ENCODE assay signal across 17 cellular contexts in the genomic region with DNA sequence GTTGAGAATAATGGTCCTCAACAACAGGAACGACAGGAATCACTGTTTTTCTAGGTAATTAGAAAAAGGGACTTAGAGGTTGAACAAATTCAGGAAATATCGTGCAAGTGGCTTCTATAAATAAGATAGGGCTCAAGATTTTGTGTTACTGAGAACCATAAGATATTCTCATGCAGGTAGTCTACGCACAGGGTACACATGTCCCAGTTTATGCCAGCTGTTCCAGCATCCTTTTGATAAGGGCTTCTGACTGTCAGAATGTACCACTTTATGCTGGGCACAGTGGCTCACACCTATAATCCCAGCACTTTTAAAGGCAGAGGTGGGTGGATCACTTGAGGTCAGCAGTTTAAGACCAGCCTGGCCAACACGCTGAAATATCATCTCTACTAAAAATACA. TPM values are rescaled to one million over a fixed set of nuclear protein-coding genes. Genes with fewer than 3 reads are reported as not detected.
A peak's percentile ranks its signal among the peaks of the same experiment; 100 is the strongest.
DNase-seq lines count a peak whose midpoint lies in the region; ATAC-seq, FAIRE-seq and TF ChIP-seq lines count a peak whose summit lies in the region.
"Had no signal": no experiment of that assay in that cellular context is flagged by ENCODE, and none has a peak within 500 bp of the region (broad histone marks: within the 10 kb centered on the region; RNA-seq: fewer than 3 reads in every experiment).

No MANE protein-coding gene starts in this region.

- H3K36me3 Mint-ChIP-seq in activated CD4-positive, alpha-beta memory T cell treated with anti-CD3 and anti-CD28 coated beads, Interleukin-2, amount 10 ng/mL, durations not matched to agents 7 days and 5 days (ENCODE audit: low read depth), result peaks cover 49% of the 10 kb centered on the region

- CTCF ChIA-PET in HepG2 (lab: Yijun Ruan, JAX; ENCODE audit: low intra/inter-chr PET ratio, low total read pairs), result no interaction called here
- CTCF ChIA-PET in GM12878 (lab: Yijun Ruan, JAX), result interaction anchor here (0.6 to 1.0 kb wide), 2 partner anchors 15 to 17 kb away, joined by 4 read pairs; no protein-coding TSS in a partner anchor
- CTCF ChIA-PET in activated CD4-positive, alpha-beta memory T cell treated with anti-CD3 and anti-CD28 coated beads, Interleukin-2, amount 10 ng/mL, durations not matched to agents 7 days and 5 days (lab: Charles Lee), result interaction anchor here (1.0 to 1.2 kb wide), 2 partner anchors 17 to 49 kb away, joined by 3 to 4 read pairs; no protein-coding TSS in a partner anchor

- H3K27ac ChIP-seq in HepG2 (ENCODE audit: extremely low read length, insufficient read depth, low read length) (no peak overlapping the region), right lobe of liver (no peak overlapping the region), GM12878 (ENCODE audit: control insufficient read depth, insufficient read depth) (no peak overlapping the region)
- H3K27ac ChIP-seq: BLaER1 treated with 17β-estradiol and CSF1 and Interleukin-3, amounts not matched to agents 10 nM and 100 nM had no signal

- H3K4me1 ChIP-seq in HepG2 (ENCODE audit: insufficient read depth, low read length), result no peaks in the 10 kb centered on the region
- no peaks in the 10 kb centered on the region for H3K4me1 ChIP-seq in right lobe of liver
- no peaks in the 10 kb centered on the region for H3K4me1 ChIP-seq in GM12878 (ENCODE audit: control insufficient read depth, insufficient read depth, low read length)
- H3K4me1 ChIP-seq: BLaER1 treated with 17β-estradiol and CSF1 and Interleukin-3, amounts not matched to agents 10 nM and 100 nM had no signal

- ATAC-seq in HepG2, result peak; percentile 51
- ATAC-seq in right lobe of liver, result no peak
- ATAC-seq in GM12878, result no peak
- ATAC-seq: CD8-positive, alpha-beta T cell had no signal

- no peaks in the 10 kb centered on the region for H3K79me2 ChIP-seq in HepG2 (ENCODE audit: insufficient read depth, low read length)
- peaks cover 6% of the 10 kb centered on the region for H3K79me2 ChIP-seq in GM12878 (ENCODE audit: control insufficient read depth, insufficient read depth, low read length)

- BruUV-seq in HepG2 (replicated peaks; lab: Mats Ljungman, UMichigan) (no TSS peak), GM12878 (replicated peaks; lab: Mats Ljungman, UMichigan) (no TSS peak)

- POLR2A ChIA-PET in HepG2 (lab: Yijun Ruan, JAX) (no interaction called here), GM12878 (lab: Charles Lee) (no interaction called here)
- POLR2A ChIA-PET in activated CD4-positive, alpha-beta memory T cell treated with anti-CD3 and anti-CD28 coated beads, Interleukin-2, amount 10 ng/mL, durations not matched to agents 7 days and 5 days (lab: Charles Lee), result no interaction called here

- TF ChIP-seq EP300 in HepG2 (IDR thresholded peaks at IDR 0.05; ENCODE audit: low read depth in 2 of 2, low read length in 2 of 2), result no peak
- no peak for TF ChIP-seq EP300 in HepG2 (CRISPR knock-in tag; IDR thresholded peaks at IDR 0.05; ENCODE audit: borderline replicate concordance)
- TF ChIP-seq EP300 in GM12878 (IDR thresholded peaks at IDR 0.05; ENCODE audit: borderline replicate concordance in 1 of 2, control insufficient read depth in 1 of 2, low read depth in 2 of 2, low read length in 2 of 2), result no peak

- H3K27me3 ChIP-seq in HepG2 (ENCODE audit: control insufficient read depth in 1 of 2, insufficient read depth in 2 of 2, low read length in 2 of 2), result no peaks in the 10 kb centered on the region
- no peaks in the 10 kb centered on the region for H3K27me3 ChIP-seq in right lobe of liver
- no peaks in the 10 kb centered on the region for H3K27me3 ChIP-seq in GM12878 (replicated peaks in 1 of 2; ENCODE audit: control insufficient read depth in 2 of 2, insufficient read depth in 2 of 2, low read length in 1 of 2)
- H3K27me3 ChIP-seq: BLaER1 treated with 17β-estradiol and CSF1 and Interleukin-3, amounts not matched to agents 10 nM and 100 nM had no signal

- FAIRE-seq in HepG2 (lab: Jason Lieb, UNC) (no peak), GM12878 (lab: Jason Lieb, UNC) (peak; percentile 69)
- FAIRE-seq: GM12892, HTR-8/SVneo had no signal

- SMC1A ChIA-PET in GM12878 (lab: Charles Lee; ENCODE audit: uncharacterized antibody, unreplicated experiment), result no interaction called here

- no peak overlapping the region for H3K4me3 Mint-ChIP-seq in activated CD4-positive, alpha-beta memory T cell treated with anti-CD3 and anti-CD28 coated beads, Interleukin-2, amount 10 ng/mL, durations not matched to agents 7 days and 5 days
- H3K4me3 Mint-ChIP-seq: CD8-positive, alpha-beta T cell; H9 had no signal

- H3K9ac ChIP-seq in HepG2 (ENCODE audit: insufficient read depth, low read depth, low read length) (no peak overlapping the region), GM12878 (ENCODE audit: control insufficient read depth, insufficient read depth, low read length) (no peak overlapping the region)
- H3K9ac ChIP-seq: BLaER1 treated with 17β-estradiol and CSF1 and Interleukin-3, amounts not matched to agents 10 nM and 100 nM had no signal

- H3K27me3 Mint-ChIP-seq in activated CD4-positive, alpha-beta memory T cell treated with anti-CD3 and anti-CD28 coated beads, Interleukin-2, amount 10 ng/mL, durations not matched to agents 7 days and 5 days, result no peaks in the 10 kb centered on the region

- H4K20me1 ChIP-seq in HepG2 (ENCODE audit: insufficient read depth, low read length) (peaks cover 3% of the 10 kb centered on the region; the same call in 1 of the 2 replicates), GM12878 (ENCODE audit: control insufficient read depth, insufficient read depth) (no peaks in the 10 kb centered on the region)

- no peaks in the 10 kb centered on the region for H3K9me3 Mint-ChIP-seq in activated CD4-positive, alpha-beta memory T cell treated with anti-CD3 and anti-CD28 coated beads, Interleukin-2, amount 10 ng/mL, durations not matched to agents 7 days and 5 days
- H3K9me3 Mint-ChIP-seq: CD8-positive, alpha-beta T cell; H9 had no signal

- in situ Hi-C loops in HepG2 (cut with HindIII; ENCODE audit: extremely low pct_ligation_motif_present, low pct_unique_long_range_greater_than_20kb) (no loop called here), KBM-7 (cut with MboI; ENCODE audit: low pct_unique_long_range_greater_than_20kb, low sequenced_read_pairs) (no loop called here), GM12878 (cut with MboI) (no loop called here)

- H3K4me1 Mint-ChIP-seq in activated CD4-positive, alpha-beta memory T cell treated with anti-CD3 and anti-CD28 coated beads, Interleukin-2, amount 10 ng/mL, durations not matched to agents 7 days and 5 days, result peaks cover 5% of the 10 kb centered on the region
- H3K4me1 Mint-ChIP-seq: H9 had no signal

- RAD21 ChIA-PET in GM12878 (lab: Charles Lee; ENCODE audit: unreplicated experiment), result no interaction called here

- WGBS in HepG2 (ENCODE audit: low lambda C conversion rate), result 98% methylated on average over 4 of the region's 4 CpGs
- WGBS in right lobe of liver (ENCODE audit: insufficient coverage, low coverage, low lambda C conversion rate, missing lambda C conversion rate), result 93% methylated on average over 4 of the region's 4 CpGs
- 97% methylated on average over 4 of the region's 4 CpGs for WGBS in GM12878 (ENCODE audit: insufficient coverage, insufficient replicate concordance, low lambda C conversion rate, missing lambda C conversion rate)

- DNase-seq in HepG2 (ENCODE audit: low spot score) (no peak), right lobe of liver (no peak), KBM-7 (peak; percentile 27), GM12878 (ENCODE audit: low read depth, low spot score) (no peak), NCI-H1092 (lab: John Stamatoyannopoulos, UW) (no peak), NCI-H2081 treated with DMSO at 0.1 percent for 48 hours (lab: John Stamatoyannopoulos, UW) (no peak)
- DNase-seq in activated CD4-positive, alpha-beta memory T cell treated with anti-CD3 and anti-CD28 coated beads, Interleukin-2, amount 10 ng/mL, durations not matched to agents 7 days and 5 days, result no peak
- DNase-seq: Calu3; CD8-positive, alpha-beta T cell; EL; H9; NCI-H187 treated with DMSO at 0.1 percent for 48 hours; NCI-H226; NCI-H524 treated with DMSO at 0.1 percent for 48 hours had no signal

- TF ChIP-seq RAD21 in HepG2 (CRISPR knock-in tag; IDR thresholded peaks at IDR 0.05) (no peak), GM12878 (IDR thresholded peaks at IDR 0.05; ENCODE audit: insufficient read depth, low read depth, low read length) (no peak)

- intact Hi-C loops in HepG2 (cut with micrococcal nuclease; ENCODE audit: unreplicated experiment) (no loop called here), right lobe of liver (cut with DNase I) (no loop called here), GM12878 (cut with micrococcal nuclease; ENCODE audit: unreplicated experiment) (no loop called here)

- no peak overlapping the region for H3K4me3 ChIP-seq in HepG2 (replicated peaks in 1 of 3; ENCODE audit: insufficient read depth in 1 of 3, low read depth in 2 of 3, low read length in 3 of 3)
- H3K4me3 ChIP-seq in right lobe of liver, result no peak overlapping the region
- no peak overlapping the region for H3K4me3 ChIP-seq in GM12878
- H3K4me3 ChIP-seq: BLaER1 treated with 17β-estradiol and CSF1 and Interleukin-3, amounts not matched to agents 10 nM and 100 nM had no signal

- no peaks in the 10 kb centered on the region for H3K9me3 ChIP-seq in HepG2 (ENCODE audit: low read length)
- no peaks in the 10 kb centered on the region for H3K9me3 ChIP-seq in right lobe of liver
- no peaks in the 10 kb centered on the region for H3K9me3 ChIP-seq in GM12878 (replicated peaks; ENCODE audit: control insufficient read depth, insufficient read depth, low read length)
- H3K9me3 ChIP-seq: BLaER1 treated with 17β-estradiol and CSF1 and Interleukin-3, amounts not matched to agents 10 nM and 100 nM had no signal

- no peak for TF ChIP-seq POLR2A in HepG2 (IDR thresholded peaks at IDR 0.05; ENCODE audit: insufficient read depth in 1 of 2, low read depth in 2 of 2, low read length in 2 of 2)
- no peak for TF ChIP-seq POLR2A in right lobe of liver (IDR thresholded peaks at IDR 0.05)
- TF ChIP-seq POLR2A in GM12878 (IDR thresholded peaks at IDR 0.05; ENCODE audit: low read depth, low read length), result no peak

- no peak overlapping the region for H2AFZ ChIP-seq in HepG2 (ENCODE audit: low read length)
- no peak overlapping the region for H2AFZ ChIP-seq in GM12878 (ENCODE audit: control insufficient read depth, low read depth, low read length)

- H3K36me3 ChIP-seq in HepG2 (replicated peaks in 1 of 2; ENCODE audit: control insufficient read depth in 1 of 2, insufficient read depth in 2 of 2, low read length in 2 of 2) (peaks cover 7 to 60% of the 10 kb centered on the region in 2 experiments), right lobe of liver (peaks cover 6 to 51% (median 26%) of the 10 kb centered on the region in 4 donors), GM12878 (ENCODE audit: control insufficient read depth in 2 of 2, insufficient read depth in 2 of 2, low read length in 1 of 2) (peaks cover 7 to 16% of the 10 kb centered on the region in 2 experiments; a peak in 3 of 4 replicates)

- no peak overlapping the region for H3K27ac Mint-ChIP-seq in activated CD4-positive, alpha-beta memory T cell treated with anti-CD3 and anti-CD28 coated beads, Interleukin-2, amount 10 ng/mL, durations not matched to agents 7 days and 5 days
- H3K27ac Mint-ChIP-seq: CD8-positive, alpha-beta T cell had no signal

- no peak overlapping the region for H3K4me2 ChIP-seq in HepG2 (ENCODE audit: low read depth, low read length)
- H3K4me2 ChIP-seq in GM12878 (ENCODE audit: control insufficient read depth, insufficient read depth), result no peak overlapping the region
- H3K4me2 ChIP-seq: BLaER1 treated with 17β-estradiol and CSF1 and Interleukin-3, amounts not matched to agents 10 nM and 100 nM had no signal

- no peak for TF ChIP-seq CTCF in HepG2 (CRISPR knock-in tag; IDR thresholded peaks at IDR 0.05)
- TF ChIP-seq CTCF in right lobe of liver (IDR thresholded peaks at IDR 0.05), result no peak
- no peak for TF ChIP-seq CTCF in GM12878 (IDR thresholded peaks at IDR 0.05 in 2 of 3, conservative IDR thresholded peaks at IDR 0.05 in 1 of 3; ENCODE audit: control insufficient read depth in 2 of 3, extremely low read depth in 1 of 3, insufficient read depth in 1 of 3, low read depth in 3 of 3, low read length in 3 of 3)

RNA-seq across cellular contexts. Expression of a gene that starts 32.1 kb away (rescaled TPM):
- total RNA-seq in HepG2 (2016; rRNA removed; fragmentation: Illumina TruSeq; extraction: Trizol) (28.6 and 34.4 TPM in 2 replicates), right lobe of liver (10 to 100 TPM; 12.9 to 16.7 (median 15.1) TPM), GM12878 (2014; rRNA removed) (38.5 and 45.3 TPM in 2 replicates), GM12878 (2014; rRNA removed; fragmentation: Illumina TruSeq; extraction: Trizol) (69.9 and 72.3 TPM in 2 replicates), GM12878 (2021) (48.7 and 51.7 TPM in 2 replicates)
- 8.0 and 10.1 TPM in 2 replicates for total RNA-seq in HepG2 (2016; cell fraction: cytosol; rRNA removed; fragmentation: Illumina TruSeq; extraction: Trizol; ENCODE audit: low read depth)
- 25.2 and 36.1 TPM in 2 replicates for total RNA-seq in HepG2 (2016; cell fraction: insoluble cytoplasmic fraction; rRNA removed; fragmentation: Illumina TruSeq; extraction: Trizol)
- total RNA-seq in HepG2 (2016; cell fraction: membrane; rRNA removed; fragmentation: Illumina TruSeq; extraction: Trizol), result 12.0 and 13.4 TPM in 2 replicates
- total RNA-seq in HepG2 (2016; cell fraction: nucleus; rRNA removed; fragmentation: Illumina TruSeq; extraction: Trizol), result 75.3 and 77.9 TPM in 2 replicates
- polyA plus RNA-seq in HepG2 (2011; rRNA removed) (16.1 and 19.4 TPM in 2 replicates), GM12878 (2011; rRNA removed) (54.2 and 77.4 TPM in 2 replicates), GM12878 (2014; fragmentation: Illumina TruSeq; extraction: Trizol) (71.3 and 89.8 TPM in 2 replicates), GM12878 (2014; fragmentation: Nextera tagmentation; extraction: Ambion mirVana) (10 to 100 TPM; 17.6 to 19.2 TPM), GM12878 (2014; rRNA removed) (35.6 and 39.2 TPM in 2 replicates), GM12878 (2016; fragmentation: Nextera tagmentation; extraction: Ambion mirVana) (10 to 100 TPM; 24.7 to 24.8 TPM)
- polyA plus RNA-seq in HepG2 (2011; cell fraction: cytosol; rRNA removed), result 4.3 and 5.8 TPM in 2 replicates
- polyA plus RNA-seq in HepG2 (2011; cell fraction: nucleus; rRNA removed), result 40.1 and 43.2 TPM in 2 replicates
- 18.6 and 26.4 TPM in 2 replicates for polyA plus RNA-seq in HepG2 (2012)
- polyA plus RNA-seq in HepG2 (2016; cell fraction: cytosol; fragmentation: Illumina TruSeq; extraction: Trizol; ENCODE audit: low read depth), result 0.87 and 1.1 TPM in 2 replicates
- 26.2 and 29.3 TPM in 2 replicates for polyA plus RNA-seq in HepG2 (2016; cell fraction: insoluble cytoplasmic fraction; fragmentation: Illumina TruSeq; extraction: Trizol; ENCODE audit: low read depth)
- 2.9 and 3.1 TPM in 2 replicates for polyA plus RNA-seq in HepG2 (2016; cell fraction: membrane; fragmentation: Illumina TruSeq; extraction: Trizol; ENCODE audit: low read depth)
- polyA plus RNA-seq in HepG2 (2016; cell fraction: nucleus; fragmentation: Illumina TruSeq; extraction: Trizol; ENCODE audit: insufficient read depth, low read depth), result 91.7 and 94.4 TPM in 2 replicates
- polyA minus RNA-seq in HepG2 (2011; rRNA and poly(A)+ RNA removed; ENCODE audit: low replicate concordance), result 23.1 and 34.2 TPM in 2 replicates
- polyA minus RNA-seq in HepG2 (2011; cell fraction: cytosol; rRNA and poly(A)+ RNA removed), result 9.2 and 9.8 TPM in 2 replicates
- 111 and 119 TPM in 2 replicates for polyA minus RNA-seq in HepG2 (2011; cell fraction: nucleus; rRNA and poly(A)+ RNA removed)
- total RNA-seq in GM12878 (2013; cell fraction: nucleolus; rRNA removed), result 285 and 300 TPM in 2 replicates
- 19.2 TPM for polyA plus RNA-seq in GM12878 (2011; ENCODE audit: low read depth)
- polyA plus RNA-seq in GM12878 (2011; cell fraction: cytosol; rRNA removed), result 19.0 and 20.8 TPM in 2 replicates
- polyA plus RNA-seq in GM12878 (2011; cell fraction: nucleus; rRNA removed), result 103 and 106 TPM in 2 replicates
- 31.6 and 35.0 TPM in 2 replicates for polyA plus RNA-seq in GM12878 (2012)
- 39.0 and 45.2 TPM in 2 replicates for polyA minus RNA-seq in GM12878 (2011; rRNA and poly(A)+ RNA removed)
- polyA minus RNA-seq in GM12878 (2011; cell fraction: cytosol; rRNA and poly(A)+ RNA removed), result 18.9 and 19.4 TPM in 2 replicates
- 74.5 and 103 TPM in 2 replicates for polyA minus RNA-seq in GM12878 (2011; cell fraction: nucleus; rRNA and poly(A)+ RNA removed)
- 10 to 100 TPM; 51.1 to 52.0 TPM for total RNA-seq in activated CD4-positive, alpha-beta memory T cell treated with anti-CD3 and anti-CD28 coated beads, Interleukin-2, amount 10 ng/mL, durations not matched to agents 7 days and 5 days
